Comparison of ENCODE assay signal across 22 cellular contexts in the genomic region with DNA sequence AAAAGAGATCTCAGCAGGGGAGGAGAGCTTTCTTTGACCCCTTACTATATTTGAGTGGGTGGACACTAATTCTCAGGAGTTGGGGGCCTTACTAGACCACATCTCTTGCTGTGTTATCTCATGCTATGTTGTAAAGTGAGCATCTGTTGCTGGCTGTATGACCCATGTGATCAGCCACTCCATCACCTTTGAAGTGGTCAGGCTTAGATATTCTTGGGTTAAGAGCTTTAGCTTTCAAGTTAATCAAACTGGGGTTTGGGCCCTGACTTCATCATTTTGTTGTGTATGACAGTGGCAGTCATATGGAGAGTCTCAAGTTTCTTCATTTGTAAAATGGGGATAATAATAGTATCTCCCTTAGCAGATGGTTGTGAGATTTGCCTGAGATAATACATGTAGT.
DNase-seq lines count a peak whose midpoint lies in the region; ATAC-seq, FAIRE-seq and TF ChIP-seq lines count a peak whose summit lies in the region.
"Had no signal": no experiment of that assay in that cellular context is flagged by ENCODE, and none has a peak within 500 bp of the region (broad histone marks: within the 10 kb centered on the region; RNA-seq: fewer than 3 reads in every experiment).

No MANE protein-coding gene starts in this region.

- H3K27me3 ChIP-seq in breast epithelium (no peaks in the 10 kb centered on the region), Karpas-422 (ENCODE audit: low read length) (no peaks in the 10 kb centered on the region), WERI-Rb-1 (ENCODE audit: insufficient read depth, low read depth, severe bottlenecking) (no peaks in the 10 kb centered on the region), upper lobe of right lung (no peaks in the 10 kb centered on the region), small intestine (ENCODE audit: control insufficient read depth in 2 of 2, insufficient read depth in 2 of 2, low read length in 2 of 2) (no peaks in the 10 kb centered on the region)

- no peak for FAIRE-seq in small intestine (lab: Jason Lieb, UNC)
- FAIRE-seq: GM19239 had no signal

- no peak overlapping the region for H2AFZ ChIP-seq in Karpas-422 (ENCODE audit: low read length)
- H2AFZ ChIP-seq: GM23248 had no signal

- peak overlapping the region; percentile 18 to 49 for H3K27ac ChIP-seq in breast epithelium
- peak overlapping the region; percentile 51 for H3K27ac ChIP-seq in Karpas-422 (ENCODE audit: low read length)
- peak overlapping the region; percentile 66 for H3K27ac ChIP-seq in WERI-Rb-1
- no peak overlapping the region for H3K27ac ChIP-seq in upper lobe of right lung
- H3K27ac ChIP-seq in small intestine (ENCODE audit: low read depth in 1 of 2, low read length in 1 of 2), result no peak overlapping the region
- H3K27ac ChIP-seq: GM23248, HL-60 had no signal

- H3K4me1 Mint-ChIP-seq in MCF 10A (ENCODE audit: insufficient read depth, unreplicated experiment), result no peaks in the 10 kb centered on the region

- no peaks in the 10 kb centered on the region for H3K9me2 ChIP-seq in Karpas-422 (replicated peaks; ENCODE audit: insufficient read depth, low read length)

- H3K36me3 ChIP-seq in breast epithelium (no peaks in the 10 kb centered on the region), Karpas-422 (ENCODE audit: insufficient read depth, low read length) (no peaks in the 10 kb centered on the region), WERI-Rb-1 (no peaks in the 10 kb centered on the region), upper lobe of right lung (no peaks in the 10 kb centered on the region), small intestine (ENCODE audit: control insufficient read depth in 2 of 2, insufficient read depth in 2 of 2, low read length in 2 of 2) (no peaks in the 10 kb centered on the region)
- H3K36me3 ChIP-seq: HAP-1 had no signal

- no peaks in the 10 kb centered on the region for H3K9me3 Mint-ChIP-seq in MCF 10A (ENCODE audit: unreplicated experiment)

- no peaks in the 10 kb centered on the region for H4K20me1 ChIP-seq in Karpas-422 (ENCODE audit: insufficient read depth, low read depth, low read length)

- H3K27ac Mint-ChIP-seq in MCF 10A (ENCODE audit: low read depth, unreplicated experiment), result no peak overlapping the region

- H3K4me3 Mint-ChIP-seq in MCF 10A (ENCODE audit: unreplicated experiment), result no peak overlapping the region

- BruUV-seq in MCF 10A (replicated peaks; lab: Mats Ljungman, UMichigan), result no TSS peak

- CTCF ChIA-PET in MCF 10A (lab: Yijun Ruan, JAX), result no interaction called here

- H3K4me1 ChIP-seq in breast epithelium (no peaks in the 10 kb centered on the region), Karpas-422 (ENCODE audit: low read length) (peaks cover 29% of the 10 kb centered on the region), upper lobe of right lung (no peaks in the 10 kb centered on the region), small intestine (ENCODE audit: control insufficient read depth in 2 of 2, insufficient read depth in 1 of 2, low read depth in 1 of 2, low read length in 1 of 2) (no peaks in the 10 kb centered on the region)
- H3K4me1 ChIP-seq: HAP-1 had no signal

- intact Hi-C loops in breast epithelium (cut with DNase I; ENCODE audit: low total_unique reads), result no loop called here
- intact Hi-C loops in MCF 10A (cut with micrococcal nuclease), result no loop called here
- intact Hi-C loops in upper lobe of right lung (cut with DNase I), result no loop called here

- no peak for DNase-seq in breast epithelium (ENCODE audit: low spot score in 2 of 2)
- DNase-seq in MCF 10A (ENCODE audit: unreplicated experiment), result no peak
- DNase-seq in Karpas-422, result peak; percentile 62
- DNase-seq in WERI-Rb-1, result peak; percentile 31
- no peak for DNase-seq in upper lobe of right lung
- no peak for DNase-seq in small intestine
- DNase-seq in NCI-H1417 treated with DMSO at 0.1 percent for 48 hours (lab: John Stamatoyannopoulos, UW), result no peak
- DNase-seq: AML-193, DMS 273 treated with DMSO at 0.1 percent for 48 hours, GDM1, GM23248, MM.1S, NCI-H1092, NCI-H146, NCI-H2029 treated with DMSO at 0.1 percent for 48 hours, NCI-H2171, NCI-H446, NCI-H774, Right ventricle myocardium superior had no signal

- no peaks in the 10 kb centered on the region for H3K27me3 Mint-ChIP-seq in MCF 10A (ENCODE audit: insufficient read depth, unreplicated experiment)

- TF ChIP-seq CTCF in breast epithelium (IDR thresholded peaks at IDR 0.05) (no peak), MCF 10A (IDR thresholded peaks at IDR 0.05; ENCODE audit: unreplicated experiment) (no peak), WERI-Rb-1 (IDR thresholded peaks at IDR 0.05; ENCODE audit: low read depth, low read length) (no peak), upper lobe of right lung (IDR thresholded peaks at IDR 0.05) (no peak)

- H3K36me3 Mint-ChIP-seq in MCF 10A (ENCODE audit: insufficient read depth, unreplicated experiment), result peaks cover 7% of the 10 kb centered on the region

- H3K4me2 ChIP-seq in Karpas-422 (ENCODE audit: low read depth, low read length, poor library complexity, severe bottlenecking), result peak overlapping the region; percentile 58

- no peak for TF ChIP-seq POLR2A in breast epithelium (IDR thresholded peaks at IDR 0.05)

- peak; percentile 20 for ATAC-seq in upper lobe of right lung

- peaks cover 65% of the 10 kb centered on the region for H3K79me2 ChIP-seq in Karpas-422 (ENCODE audit: low read length)

- no peaks in the 10 kb centered on the region for H3K9me3 ChIP-seq in breast epithelium
- H3K9me3 ChIP-seq in Karpas-422 (ENCODE audit: low read length), result no peaks in the 10 kb centered on the region
- H3K9me3 ChIP-seq in WERI-Rb-1 (ENCODE audit: severe bottlenecking), result no peaks in the 10 kb centered on the region
- H3K9me3 ChIP-seq in upper lobe of right lung, result no peaks in the 10 kb centered on the region
- no peaks in the 10 kb centered on the region for H3K9me3 ChIP-seq in small intestine (ENCODE audit: control insufficient read depth, low read depth)
- H3K9me3 ChIP-seq: HAP-1 had no signal

- peak overlapping the region; percentile 17; the same call in 1 of the 2 replicates for H3K9ac ChIP-seq in Karpas-422 (ENCODE audit: low read length)
- H3K9ac ChIP-seq: GM23248 had no signal

- no peak overlapping the region for H3K4me3 ChIP-seq in breast epithelium
- H3K4me3 ChIP-seq in Karpas-422 (ENCODE audit: low read length), result peak overlapping the region; percentile 19; the same call in 1 of the 2 replicates
- H3K4me3 ChIP-seq in WERI-Rb-1 (ENCODE audit: low read depth, low read length), result no peak overlapping the region
- no peak overlapping the region for H3K4me3 ChIP-seq in upper lobe of right lung
- no peak overlapping the region for H3K4me3 ChIP-seq in small intestine (ENCODE audit: low read depth in 1 of 2, low read length in 2 of 2)
- H3K4me3 ChIP-seq: GM23248, HAP-1 had no signal

- POLR2A ChIA-PET in MCF 10A (lab: Yijun Ruan, JAX), result no interaction called here

Comparison
In these comparisons a context has a peak if more than half of its experiments do, and no peak if none do; other contexts are left out.
1. DNase-seq: peak in Karpas-422 (single experiment) and WERI-Rb-1 (single experiment); none in breast epithelium (0 of 2), MCF 10A (single experiment), upper lobe of right lung (single experiment), small intestine (single experiment) and NCI-H1417 treated with DMSO at 0.1 percent for 48 hours (single experiment).
2. H3K27ac ChIP-seq: peak in breast epithelium (2 of 2), Karpas-422 (single experiment) and WERI-Rb-1 (single experiment); none in upper lobe of right lung (single experiment) and small intestine (0 of 2).